Comparison of ENCODE assay signal across 9 cellular contexts in genomic region chr1:145891143-145891542, GRCh38. TPM values are rescaled to one million over a fixed set of nuclear protein-coding genes. Genes with fewer than 3 reads are reported as not detected.
DNase-seq lines count a peak whose midpoint lies in the region; ATAC-seq, FAIRE-seq and TF ChIP-seq lines count a peak whose summit lies in the region.
"Had no signal": no experiment of that assay in that cellular context is flagged by ENCODE, and none has a peak within 500 bp of the region (broad histone marks: within the 10 kb centered on the region; RNA-seq: fewer than 3 reads in every experiment).

No MANE protein-coding gene starts in this region.

- no peaks in the 10 kb centered on the region for H3K9me3 ChIP-seq in parathyroid adenoma (ENCODE audit: control insufficient read depth, low read length)

- no peaks in the 10 kb centered on the region for H3K79me2 ChIP-seq in parathyroid adenoma

- peaks cover 5% of the 10 kb centered on the region for H3K4me1 ChIP-seq in parathyroid adenoma

- no peak overlapping the region for H3K9ac ChIP-seq in parathyroid adenoma

- no peak for TF ChIP-seq CTCF in epithelial cell of esophagus (IDR thresholded peaks at IDR 0.05; ENCODE audit: insufficient read depth, low read depth, low read length, missing control alignments)
- no peak for TF ChIP-seq CTCF in parathyroid adenoma (IDR thresholded peaks at IDR 0.05)

- H3K4me2 ChIP-seq in parathyroid adenoma (ENCODE audit: low read length) = no peak overlapping the region

- FAIRE-seq in frontal cortex (lab: Jason Lieb, UNC) = no peak

- H3K36me3 ChIP-seq in parathyroid adenoma (ENCODE audit: control insufficient read depth, insufficient read depth, low read length) = no peaks in the 10 kb centered on the region

- peak overlapping the region; percentile 78 for H2AFZ ChIP-seq in parathyroid adenoma

- peak overlapping the region; percentile 80 for H3K27ac ChIP-seq in parathyroid adenoma
- H3K27ac ChIP-seq: HL-60 had no signal

- no peaks in the 10 kb centered on the region for H3K27me3 ChIP-seq in parathyroid adenoma (ENCODE audit: control insufficient read depth, insufficient read depth, low read length)

- DNase-seq in COLO668 (lab: John Stamatoyannopoulos, UW; ENCODE audit: unreplicated experiment) = peak; percentile 41
- DNase-seq in NCI-H69 (lab: John Stamatoyannopoulos, UW) = peak; percentile 90
- peak; percentile 70 for DNase-seq in epithelial cell of esophagus (ENCODE audit: low read depth)
- DNase-seq in activated gamma-delta T cell (lab: John Stamatoyannopoulos, UW) = no peak
- no peak for DNase-seq in effector CD8-positive, alpha-beta T cell (lab: John Stamatoyannopoulos, UW)
- no peak for DNase-seq in frontal cortex (ENCODE audit: low spot score in 2 of 2)

- no peak for ATAC-seq in GM21360 (IDR thresholded peaks at IDR 0.05; ENCODE audit: unreplicated experiment)

- H3K4me3 ChIP-seq in epithelial cell of esophagus (ENCODE audit: low read length) = no peak overlapping the region
- H3K4me3 ChIP-seq in parathyroid adenoma (ENCODE audit: low read depth, low read length) = no peak overlapping the region

RNA-seq across cellular contexts. Expression of gene ANKRD35, which starts 5.5 kb away (rescaled TPM):
- total RNA-seq in frontal cortex = 0.82 TPM

RNA-seq across cellular contexts. Expression of gene ITGA10, which starts 18.7 kb away (rescaled TPM):
- 0.82 TPM for total RNA-seq in frontal cortex

RNA-seq across cellular contexts. Expression of gene PEX11B, which starts 27.4 kb away (rescaled TPM):
- total RNA-seq in frontal cortex = 35.5 TPM

RNA-seq across cellular contexts. Expression of gene PIAS3, which starts 32.3 kb away (rescaled TPM):
- total RNA-seq in frontal cortex = 6.1 TPM

RNA-seq across cellular contexts. Expression of gene RBM8A, which starts 36.1 kb away (rescaled TPM):
- 81.1 TPM for total RNA-seq in frontal cortex

Comparison
In these comparisons a context has a peak if more than half of its experiments do, and no peak if none do; other contexts are left out.
1. DNase-seq: peak in COLO668 (single experiment), NCI-H69 (single experiment) and epithelial cell of esophagus (single experiment); none in activated gamma-delta T cell (single experiment), effector CD8-positive, alpha-beta T cell (single experiment) and frontal cortex (0 of 2).